8 cellular contexts compared by ENCODE assay signal in the genomic region with DNA sequence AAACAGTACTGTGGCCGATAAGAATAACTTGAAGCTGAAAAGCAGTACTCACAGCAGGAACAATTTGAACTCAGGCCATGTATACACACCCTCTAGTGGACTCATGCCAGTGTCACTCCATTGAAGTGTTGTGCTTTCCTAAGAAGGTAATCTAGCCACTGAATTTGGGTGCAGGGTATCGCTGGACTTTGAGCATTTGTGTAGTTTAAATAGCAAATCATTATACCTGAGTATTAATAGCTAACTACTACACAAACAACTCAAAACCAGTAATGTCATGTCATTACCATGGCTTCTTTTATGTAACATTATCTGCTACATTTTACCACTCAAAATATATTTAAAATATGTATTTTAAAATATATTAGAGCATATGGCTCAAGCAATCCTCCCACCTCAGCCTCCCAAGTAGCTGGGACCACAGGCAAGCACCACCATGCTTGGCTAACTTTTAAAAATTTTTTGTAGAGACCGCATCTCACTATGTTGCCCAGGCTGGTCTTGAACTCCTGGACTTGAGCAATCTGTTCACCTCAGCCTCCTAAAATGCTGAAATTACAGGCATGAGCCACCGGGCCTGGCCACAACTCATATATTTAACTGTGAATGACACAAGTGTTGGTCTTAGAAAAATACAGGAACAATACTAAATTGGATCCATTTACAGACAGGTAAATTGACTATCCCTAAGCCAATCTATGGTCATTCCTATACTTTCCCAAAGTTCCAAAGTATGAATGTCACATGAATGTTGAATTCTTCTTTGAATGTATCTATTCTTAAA. TPM values are rescaled to one million over a fixed set of nuclear protein-coding genes. Genes with fewer than 3 reads are reported as not detected.
DNase-seq lines count a peak whose midpoint lies in the region; ATAC-seq, FAIRE-seq and TF ChIP-seq lines count a peak whose summit lies in the region.

No MANE protein-coding gene starts in this region.

- H3K4me3 Mint-ChIP-seq in HFFc6 = no peak overlapping the region

- H3K4me1 ChIP-seq in GM12878 (ENCODE audit: control insufficient read depth, insufficient read depth, low read length) = no peaks in the 10 kb centered on the region

- RAD21 ChIA-PET in GM12878 (lab: Charles Lee; ENCODE audit: unreplicated experiment) = no interaction called here

- no peak overlapping the region for H2AFZ ChIP-seq in GM12878 (ENCODE audit: control insufficient read depth, low read depth, low read length)

- intact Hi-C loops in GM12878 (cut with micrococcal nuclease; ENCODE audit: unreplicated experiment) = no loop called here

- WGBS in GM12878 (ENCODE audit: insufficient coverage, insufficient replicate concordance, low lambda C conversion rate, missing lambda C conversion rate) = 99% methylated on average over 4 of the region's 4 CpGs

- no TSS peak for BruUV-seq in GM12878 (replicated peaks; lab: Mats Ljungman, UMichigan)

- TF ChIP-seq POLR2A in GM12878 (IDR thresholded peaks at IDR 0.05; ENCODE audit: low read depth, low read length) = no peak

- no peak for TF ChIP-seq EP300 in GM12878 (IDR thresholded peaks at IDR 0.05; ENCODE audit: borderline replicate concordance in 1 of 2, control insufficient read depth in 1 of 2, low read depth in 2 of 2, low read length in 2 of 2)

- H3K27ac Mint-ChIP-seq in HFFc6 = peak overlapping the region; percentile 46; the same call in 1 of the 2 replicates

- H3K79me2 ChIP-seq in GM12878 (ENCODE audit: control insufficient read depth, insufficient read depth, low read length) = peaks cover 4% of the 10 kb centered on the region

- H3K27me3 ChIP-seq in GM12878 (replicated peaks in 1 of 2; ENCODE audit: control insufficient read depth in 2 of 2, insufficient read depth in 2 of 2, low read length in 1 of 2) = no peaks in the 10 kb centered on the region

- no peak overlapping the region for H3K4me2 ChIP-seq in GM12878 (ENCODE audit: control insufficient read depth, insufficient read depth)

- H3K27ac ChIP-seq in GM12878 (ENCODE audit: control insufficient read depth, insufficient read depth) = no peak overlapping the region

- H3K9me3 Mint-ChIP-seq in HFFc6 = no peaks in the 10 kb centered on the region

- peaks cover 37% of the 10 kb centered on the region for H3K4me1 Mint-ChIP-seq in HFFc6 (ENCODE audit: low read depth)

- CTCF ChIA-PET in GM12878 (lab: Yijun Ruan, JAX) = interaction anchor here (1.0 kb wide), 1 partner anchor 103 kb away, joined by 3 read pairs; no protein-coding TSS in a partner anchor

- no peak overlapping the region for H3K4me3 ChIP-seq in AG10803 (ENCODE audit: low read length)
- no peak overlapping the region for H3K4me3 ChIP-seq in GM12878

- SMC1A ChIA-PET in GM12878 (lab: Charles Lee; ENCODE audit: uncharacterized antibody, unreplicated experiment) = interaction anchor here (1.0 to 2.4 kb wide), 3 partner anchors 9 to 26 kb away, joined by 3 to 6 read pairs (median 5); no protein-coding TSS in a partner anchor

- FAIRE-seq in GM12878 (lab: Jason Lieb, UNC) = no peak

- no peaks in the 10 kb centered on the region for H4K20me1 ChIP-seq in GM12878 (ENCODE audit: control insufficient read depth, insufficient read depth)

- no peaks in the 10 kb centered on the region for H3K9me3 ChIP-seq in GM12878 (replicated peaks; ENCODE audit: control insufficient read depth, insufficient read depth, low read length)

- TF ChIP-seq CTCF in AG10803 (conservative IDR thresholded peaks at IDR 0.05; ENCODE audit: low read length) = peak; percentile 14; the same call in 1 of the 2 replicates
- peak; percentile 53 for TF ChIP-seq CTCF in HFFc6 (IDR thresholded peaks at IDR 0.05)
- TF ChIP-seq CTCF in GM12878 (IDR thresholded peaks at IDR 0.05 in 2 of 3, conservative IDR thresholded peaks at IDR 0.05 in 1 of 3; ENCODE audit: control insufficient read depth in 2 of 3, extremely low read depth in 1 of 3, insufficient read depth in 1 of 3, low read depth in 3 of 3, low read length in 3 of 3) = peak in 1 of 3 experiments; percentile 23; a peak in 1 of 6 replicates

- ATAC-seq in GM12878 (peak; percentile 50), HG02571 (IDR thresholded peaks at IDR 0.05; ENCODE audit: unreplicated experiment) (no peak), GM18867 (IDR thresholded peaks at IDR 0.05; ENCODE audit: unreplicated experiment) (no peak)

- POLR2A ChIA-PET in GM12878 (lab: Charles Lee) = interaction anchor here (0.5 to 1.6 kb wide), 4 partner anchors 20 to 1053 kb away, joined by 3 read pairs; a partner anchor contains a TSS

- peaks cover 19% of the 10 kb centered on the region for H3K36me3 Mint-ChIP-seq in HFFc6 (ENCODE audit: low read depth)

- in situ Hi-C loops in GM12878 (cut with MboI) = no loop called here

- peaks cover 2 to 31% of the 10 kb centered on the region in 2 experiments for H3K36me3 ChIP-seq in GM12878 (ENCODE audit: control insufficient read depth in 2 of 2, insufficient read depth in 2 of 2, low read length in 1 of 2)

- DNase-seq in AG10803 (ENCODE audit: low read depth) = peak; percentile 22
- DNase-seq in HFFc6 = peak; percentile 37
- no peak for DNase-seq in GM12878 (ENCODE audit: low read depth, low spot score)
- DNase-seq in kidney glomerular epithelial cell (lab: John Stamatoyannopoulos, UW) = peak; percentile 41
- no peak for DNase-seq in NCI-H226
- no peak for DNase-seq in NCI-H345 treated with DMSO at 0.1 percent for 48 hours (lab: John Stamatoyannopoulos, UW; ENCODE audit: unreplicated experiment)

- no peak for TF ChIP-seq RAD21 in GM12878 (IDR thresholded peaks at IDR 0.05; ENCODE audit: insufficient read depth, low read depth, low read length)

- H3K27me3 Mint-ChIP-seq in HFFc6 (ENCODE audit: insufficient read depth) = peaks cover 3% of the 10 kb centered on the region; the same call in 1 of the 2 replicates

- H3K9ac ChIP-seq in GM12878 (ENCODE audit: control insufficient read depth, insufficient read depth, low read length) = no peak overlapping the region

TF ChIP-seq in GM12878, 131 proteins besides CTCF, POLR2A, EP300 and RAD21:
- TF ChIP-seq FOXK2 (IDR thresholded peaks at IDR 0.05) (no peak), POLR2AphosphoS5 (IDR thresholded peaks at IDR 0.05; ENCODE audit: low read length) (peak; percentile 62; the same call in 1 of the 2 replicates)

RNA-seq across cellular contexts. Expression of a gene that starts 25.6 kb away (rescaled TPM):
- 10 to 100 TPM; 10.5 to 13.4 (median 12.3) TPM for total RNA-seq in HFFc6 (2021; fragmentation: NEBNext Ultra II Directional; extraction: Animal tissue kit (Norgen Biotek cat#: 25700))
- total RNA-seq in GM12878 (2013; cell fraction: nucleolus; rRNA removed) = 79.2 and 92.6 TPM in 2 replicates
- 6.2 and 8.9 TPM in 2 replicates for total RNA-seq in GM12878 (2014; rRNA removed)
- 13.7 and 13.9 TPM in 2 replicates for total RNA-seq in GM12878 (2014; rRNA removed; fragmentation: Illumina TruSeq; extraction: Trizol)
- total RNA-seq in GM12878 (2021) = 14.1 and 14.4 TPM in 2 replicates
- 12.5 TPM for polyA plus RNA-seq in GM12878 (2011; ENCODE audit: low read depth)
- 12.5 and 27.7 TPM in 2 replicates for polyA plus RNA-seq in GM12878 (2011; rRNA removed)
- 3.5 and 3.7 TPM in 2 replicates for polyA plus RNA-seq in GM12878 (2011; cell fraction: cytosol; rRNA removed)
- polyA plus RNA-seq in GM12878 (2011; cell fraction: nucleus; rRNA removed) = 21.8 and 25.4 TPM in 2 replicates
- 10.4 and 12.2 TPM in 2 replicates for polyA plus RNA-seq in GM12878 (2012)
- polyA plus RNA-seq in GM12878 (2014; fragmentation: Illumina TruSeq; extraction: Trizol) = 12.5 and 18.2 TPM in 2 replicates
- 1 to 10 TPM; 5.2 to 5.8 TPM for polyA plus RNA-seq in GM12878 (2014; fragmentation: Nextera tagmentation; extraction: Ambion mirVana)
- 6.0 and 7.6 TPM in 2 replicates for polyA plus RNA-seq in GM12878 (2014; rRNA removed)
- 10 to 100 TPM; 18.4 to 18.9 TPM for polyA plus RNA-seq in GM12878 (2016; fragmentation: Nextera tagmentation; extraction: Ambion mirVana)
- 14.0 and 22.9 TPM in 2 replicates for polyA minus RNA-seq in GM12878 (2011; rRNA and poly(A)+ RNA removed)
- polyA minus RNA-seq in GM12878 (2011; cell fraction: cytosol; rRNA and poly(A)+ RNA removed) = 3.4 and 6.4 TPM in 2 replicates
- polyA minus RNA-seq in GM12878 (2011; cell fraction: nucleus; rRNA and poly(A)+ RNA removed) = 24.5 and 35.5 TPM in 2 replicates

RNA-seq across cellular contexts. Expression of a gene that starts 28.1 kb away (rescaled TPM):
- total RNA-seq in HFFc6 (2021; fragmentation: NEBNext Ultra II Directional; extraction: Animal tissue kit (Norgen Biotek cat#: 25700)) = 100 to 1,000 TPM; 158 to 210 (median 187) TPM
- total RNA-seq in GM12878 (2013; cell fraction: nucleolus; rRNA removed) = 129 and 132 TPM in 2 replicates
- 148 and 181 TPM in 2 replicates for total RNA-seq in GM12878 (2014; rRNA removed)
- 142 and 144 TPM in 2 replicates for total RNA-seq in GM12878 (2014; rRNA removed; fragmentation: Illumina TruSeq; extraction: Trizol)
- 288 and 312 TPM in 2 replicates for total RNA-seq in GM12878 (2021)
- polyA plus RNA-seq in GM12878 (2011; ENCODE audit: low read depth) = 218 TPM
- 425 and 442 TPM in 2 replicates for polyA plus RNA-seq in GM12878 (2011; rRNA removed)
- polyA plus RNA-seq in GM12878 (2011; cell fraction: cytosol; rRNA removed) = 307 and 377 TPM in 2 replicates
- polyA plus RNA-seq in GM12878 (2011; cell fraction: nucleus; rRNA removed) = 151 and 184 TPM in 2 replicates
- polyA plus RNA-seq in GM12878 (2012) = 156 and 217 TPM in 2 replicates
- 358 and 442 TPM in 2 replicates for polyA plus RNA-seq in GM12878 (2014; fragmentation: Illumina TruSeq; extraction: Trizol)
- polyA plus RNA-seq in GM12878 (2014; fragmentation: Nextera tagmentation; extraction: Ambion mirVana) = 100 to 1,000 TPM; 813 to 936 TPM
- 290 and 346 TPM in 2 replicates for polyA plus RNA-seq in GM12878 (2014; rRNA removed)
- polyA plus RNA-seq in GM12878 (2016; fragmentation: Nextera tagmentation; extraction: Ambion mirVana) = 100 to 1,000 TPM; 540 to 578 TPM
- 195 and 312 TPM in 2 replicates for polyA minus RNA-seq in GM12878 (2011; rRNA and poly(A)+ RNA removed)
- polyA minus RNA-seq in GM12878 (2011; cell fraction: cytosol; rRNA and poly(A)+ RNA removed) = 37.7 and 56.5 TPM in 2 replicates
- polyA minus RNA-seq in GM12878 (2011; cell fraction: nucleus; rRNA and poly(A)+ RNA removed) = 42.2 and 49.9 TPM in 2 replicates

Comparison
In these comparisons a context has a peak if more than half of its experiments do, and no peak if none do; other contexts are left out.
1. DNase-seq: peak in AG10803 (single experiment), HFFc6 (single experiment) and kidney glomerular epithelial cell (single experiment); none in GM12878 (single experiment), NCI-H226 (single experiment) and NCI-H345 treated with DMSO at 0.1 percent for 48 hours (single experiment).